Comparison of ENCODE assay signal across 8 cellular contexts in genomic region chr3:123066896-123067688, GRCh38. TPM values are rescaled to one million over a fixed set of nuclear protein-coding genes. Genes with fewer than 3 reads are reported as not detected.
A peak's percentile ranks its signal among the peaks of the same experiment; 100 is the strongest.
DNase-seq lines count a peak whose midpoint lies in the region; ATAC-seq and TF ChIP-seq lines count a peak whose summit lies in the region.

Gene PDIA5, plus strand, starts transcription at chr3:123067025. Its CDS starts 140 bp downstream, at chr3:123067165.

- DNase-seq in NCI-H128 (lab: John Stamatoyannopoulos, UW; ENCODE audit: unreplicated experiment) (peak; percentile 82), amniotic epithelial cell (ENCODE audit: low read depth) (peak; percentile 86), left ventricle myocardium superior (peak; percentile 94), progenitor cell of endocrine pancreas (ENCODE audit: low spot score, unreplicated experiment) (peak; percentile 69)

- H3K9me3 Mint-ChIP-seq in progenitor cell of endocrine pancreas (ENCODE audit: low read depth), result no peaks in the 10 kb centered on the region

- ATAC-seq in HG02623 (IDR thresholded peaks at IDR 0.05; ENCODE audit: unreplicated experiment) (peak; percentile 78), left ventricle myocardium superior (peak; percentile 96)

- peaks cover 30% of the 10 kb centered on the region for H3K4me1 Mint-ChIP-seq in progenitor cell of endocrine pancreas (ENCODE audit: low read depth)

- H2AFZ ChIP-seq in SU-DHL-6 (ENCODE audit: low read depth, low read length, severe bottlenecking), result peak within 1 kb of the TSS; percentile 49

- intact Hi-C loops in left ventricle myocardium superior (cut with micrococcal nuclease), result no loop called here

- no peak within 1 kb of the TSS for H3K27ac ChIP-seq in SU-DHL-6 (ENCODE audit: low read depth, low read length)
- no peak within 1 kb of the TSS for H3K27ac ChIP-seq in urinary bladder (ENCODE audit: low read depth)

- peak within 1 kb of the TSS; percentile 73 for H3K4me2 ChIP-seq in SU-DHL-6 (ENCODE audit: low read depth, low read length, poor library complexity, severe bottlenecking)

- H3K9ac ChIP-seq in SU-DHL-6 (ENCODE audit: low read length), result peak within 1 kb of the TSS; percentile 77

- peaks cover 3% of the 10 kb centered on the region; the same call in 1 of the 2 replicates for H4K20me1 ChIP-seq in SU-DHL-6 (ENCODE audit: low read depth, low read length)

- peak within 1 kb of the TSS; percentile 57 for H3K27ac Mint-ChIP-seq in progenitor cell of endocrine pancreas

- no peaks in the 10 kb centered on the region for H3K36me3 Mint-ChIP-seq in progenitor cell of endocrine pancreas (ENCODE audit: insufficient read depth)

- no peaks in the 10 kb centered on the region for H3F3A ChIP-seq in SU-DHL-6 (ENCODE audit: insufficient read depth)

- H3K4me3 Mint-ChIP-seq in progenitor cell of endocrine pancreas (ENCODE audit: low read depth), result peak within 1 kb of the TSS; percentile 79

- TF ChIP-seq POLR2A in GM10847 (IDR thresholded peaks at IDR 0.05; ENCODE audit: extremely low read depth, insufficient read length), result peak; percentile 65

- H3K36me3 ChIP-seq in SU-DHL-6 (ENCODE audit: low read length) (no peaks in the 10 kb centered on the region), urinary bladder (ENCODE audit: insufficient read depth) (no peaks in the 10 kb centered on the region)

- peak within 1 kb of the TSS; percentile 78 for H3K4me3 ChIP-seq in SU-DHL-6 (ENCODE audit: insufficient read depth, low read length, poor library complexity, severe bottlenecking)
- H3K4me3 ChIP-seq in urinary bladder (ENCODE audit: low read depth, low read length), result peak within 1 kb of the TSS; percentile 83

- H3K27me3 Mint-ChIP-seq in progenitor cell of endocrine pancreas, result peaks cover 41% of the 10 kb centered on the region

- WGBS in urinary bladder, result under 1% methylated on average over 72 of the region's 72 CpGs

- no peaks in the 10 kb centered on the region for H3K4me1 ChIP-seq in urinary bladder (ENCODE audit: insufficient read depth)

- no peaks in the 10 kb centered on the region for H3K9me3 ChIP-seq in SU-DHL-6 (ENCODE audit: insufficient read depth, low read length)

- H3K79me2 ChIP-seq in SU-DHL-6 (ENCODE audit: insufficient read depth, low read length), result peaks cover 32% of the 10 kb centered on the region

- no peaks in the 10 kb centered on the region for H3K27me3 ChIP-seq in SU-DHL-6 (ENCODE audit: low read length)

- no peaks in the 10 kb centered on the region for H3K9me2 ChIP-seq in SU-DHL-6 (replicated peaks; ENCODE audit: insufficient read depth, low read length)

- TF ChIP-seq CTCF in SU-DHL-6 (IDR thresholded peaks at IDR 0.05; ENCODE audit: insufficient read depth, low read length, poor library complexity, severe bottlenecking) (no peak), progenitor cell of endocrine pancreas (IDR thresholded peaks at IDR 0.05; ENCODE audit: unreplicated experiment) (no peak)

RNA-seq across cellular contexts. Expression of gene PDIA5, which starts in this region (rescaled TPM):
- total RNA-seq in left ventricle myocardium superior (4.8 TPM), progenitor cell of endocrine pancreas (20.4 and 22.2 TPM in 2 replicates), urinary bladder (42.5 TPM)
- polyA plus RNA-seq in urinary bladder, result 29.0 TPM
